Comparison of ENCODE assay signal across 29 cellular contexts in genomic region chr2:173817582-173817981, GRCh38.
"Had no signal": no experiment of that assay in that cellular context is flagged by ENCODE, and none has a peak within 500 bp of the region (broad histone marks: within the 10 kb centered on the region; RNA-seq: fewer than 3 reads in every experiment).

No MANE protein-coding gene starts in this region.

- H3K9me3 Mint-ChIP-seq: dendritic cell treated with granulocyte-macrophage colony-stimulating factor and Interleukin-4, amounts not matched to agents 40 ng/mL and 50 ng/mL, for 4 days; effector memory CD8-positive, alpha-beta T cell; endodermal cell had no signal

- FAIRE-seq: endometrium, endothelial cell of umbilical vein, frontal cortex had no signal

- H3K4me3 ChIP-seq: colonic mucosa, coronary artery, dorsolateral prefrontal cortex, esophagus muscularis mucosa, esophagus squamous epithelium, gastrocnemius medialis, gastroesophageal sphincter, heart left ventricle, heart right ventricle, hepatocyte had no signal

- H3K27ac ChIP-seq: colonic mucosa, coronary artery, dorsolateral prefrontal cortex, epithelial cell of prostate, esophagus muscularis mucosa, esophagus squamous epithelium, foreskin keratinocyte, gastrocnemius medialis, gastroesophageal sphincter, heart left ventricle, heart right ventricle, hepatocyte had no signal

- ATAC-seq: effector memory CD8-positive, alpha-beta T cell; esophagus mucosa; foreskin keratinocyte; gastrocnemius medialis; gastroesophageal sphincter; heart left ventricle; heart right ventricle had no signal

- H3K27me3 ChIP-seq: colonic mucosa, esophagus squamous epithelium, gastrocnemius medialis, hepatocyte had no signal

- H3K9me3 ChIP-seq: colonic mucosa, esophagus muscularis mucosa, esophagus squamous epithelium, gastrocnemius medialis, gastroesophageal sphincter, heart left ventricle, heart right ventricle had no signal

- H3K4me2 ChIP-seq: hepatocyte had no signal

- H3K4me1 ChIP-seq: colonic mucosa, esophagus muscularis mucosa, foreskin keratinocyte, gastrocnemius medialis, gastroesophageal sphincter, heart left ventricle, heart right ventricle had no signal

- H3K79me2 ChIP-seq: hepatocyte had no signal

- H2AFZ ChIP-seq: hepatocyte had no signal

- H3K27ac Mint-ChIP-seq: dendritic cell treated with granulocyte-macrophage colony-stimulating factor and Interleukin-4, amounts not matched to agents 40 ng/mL and 50 ng/mL, for 4 days; effector memory CD8-positive, alpha-beta T cell; endodermal cell had no signal

- H3K36me3 ChIP-seq: colonic mucosa, esophagus muscularis mucosa, esophagus squamous epithelium, gastrocnemius medialis, gastroesophageal sphincter, heart left ventricle, heart right ventricle had no signal

- DNase-seq: colonic mucosa; cortex of kidney; dermis blood vessel endothelial cell; dorsolateral prefrontal cortex; effector CD4-positive, alpha-beta T cell; effector CD8-positive, alpha-beta T cell; effector memory CD4-positive, alpha-beta T cell; effector memory CD8-positive, alpha-beta T cell; endodermal cell; erythroblast; esophagus squamous epithelium; foreskin fibroblast; foreskin keratinocyte; foreskin melanocyte; gastrocnemius medialis; glutamatergic neuron; head of caudate nucleus; heart left ventricle; heart right ventricle had no signal
